ENCODE assay signal across 8 cellular contexts in the genomic region with DNA sequence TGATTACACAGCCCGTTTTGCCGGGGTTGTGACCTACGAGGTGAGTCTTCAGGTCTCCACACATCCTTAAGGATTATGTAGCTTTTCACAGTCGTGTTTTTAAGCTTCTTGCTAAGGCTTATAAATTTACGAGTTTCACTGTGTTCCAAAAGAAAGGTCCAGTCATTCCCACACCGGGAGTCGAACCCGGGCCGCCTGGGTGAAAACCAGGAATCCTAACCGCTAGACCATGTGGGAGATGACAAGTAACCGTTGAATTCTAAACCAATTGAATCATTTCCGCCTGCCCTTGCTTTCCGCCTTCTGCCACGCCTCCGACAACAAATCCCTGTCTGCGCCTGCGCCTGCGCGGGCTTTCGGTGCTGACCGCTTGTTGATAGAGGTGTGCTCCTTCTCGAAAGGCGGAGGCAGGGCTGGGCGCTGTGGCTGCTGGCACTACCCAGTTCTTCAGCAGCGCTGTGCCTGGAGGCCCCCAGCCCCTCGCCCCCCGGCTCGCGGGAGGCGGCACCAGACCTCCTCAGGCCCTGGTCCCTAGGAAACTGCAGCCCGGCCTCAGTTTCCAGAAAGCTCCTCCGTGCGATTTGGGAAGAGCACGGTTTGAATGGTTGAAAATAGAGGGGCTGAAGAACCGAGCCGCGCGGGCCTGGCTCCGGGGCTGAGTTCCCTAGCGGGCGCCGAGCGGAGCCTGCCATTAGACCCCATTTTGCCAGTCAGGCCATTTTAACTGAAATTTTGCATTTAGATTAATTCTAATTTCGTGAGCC.
DNase-seq lines count a peak whose midpoint lies in the region; ATAC-seq and TF ChIP-seq lines count a peak whose summit lies in the region.

No MANE protein-coding gene starts in this region.

- H3K27ac ChIP-seq in left lung, result peak overlapping the region; percentile 78 to 98

- no peaks in the 10 kb centered on the region for H3K27me3 ChIP-seq in left lung

- no peaks in the 10 kb centered on the region for H3K4me1 ChIP-seq in left lung

- ATAC-seq in HG03442 (IDR thresholded peaks at IDR 0.05; ENCODE audit: unreplicated experiment) (peak; percentile 94), left lung (peak; percentile 98)

- DNase-seq in AML-193 (lab: John Stamatoyannopoulos, UW), result peak; percentile 76 to 90
- peak; percentile 94 for DNase-seq in NCI-H526 treated with DMSO at 0.1 percent for 48 hours (lab: John Stamatoyannopoulos, UW)
- DNase-seq in activated CD4-positive, alpha-beta T cell treated with anti-CD3 and anti-CD28 coated beads, Interleukin-2, amount 50 U/mL, for 48 hours, result peak; percentile 94 to 96
- peak; percentile 91 to 96 for DNase-seq in dermis microvascular lymphatic vessel endothelial cell (ENCODE audit: low read depth in 2 of 2)
- peak; percentile 96 for DNase-seq in left lung
- DNase-seq in stimulated activated CD4-positive, alpha-beta T cell treated with anti-CD3 and anti-CD28 coated beads, Interleukin-2, amount 100 ng/mL, for 24 hours, result peak; percentile 94 to 95

- no peak for TF ChIP-seq CTCF in left lung (IDR thresholded peaks at IDR 0.05)

- H3K9me3 ChIP-seq in left lung, result no peaks in the 10 kb centered on the region

- peak; percentile 41 for TF ChIP-seq POLR2A in GM19193 (IDR thresholded peaks at IDR 0.05; ENCODE audit: extremely low read depth, insufficient read depth, insufficient read length)

- H3K4me3 ChIP-seq in left lung, result peak overlapping the region; percentile 47 to 73

- intact Hi-C loops in left lung (cut with DNase I), result no loop called here

- no peaks in the 10 kb centered on the region for H3K36me3 ChIP-seq in left lung

Comparison
In these comparisons a context has a peak if more than half of its experiments do, and no peak if none do; other contexts are left out.
1. Peak in every context shown above with its lines: DNase-seq, ATAC-seq, H3K4me3 ChIP-seq and H3K27ac ChIP-seq.